ENCODE assay signal across 14 cellular contexts in genomic region chr5:154766558-154767281, GRCh38. TPM values are rescaled to one million over a fixed set of nuclear protein-coding genes. Genes with fewer than 3 reads are reported as not detected.
DNase-seq lines count a peak whose midpoint lies in the region; ATAC-seq lines count a peak whose summit lies in the region.
"Had no signal": no experiment of that assay in that cellular context is flagged by ENCODE, and none has a peak within 500 bp of the region (broad histone marks: within the 10 kb centered on the region; RNA-seq: fewer than 3 reads in every experiment).

No MANE protein-coding gene starts in this region.

- peak overlapping the region; percentile 52 to 55 for H3K4me3 Mint-ChIP-seq in activated T-cell treated with anti-CD3 and anti-CD28 coated beads, Interleukin-2, amount 50 U/mL, for 72 hours
- H3K4me3 Mint-ChIP-seq in IgD-negative memory B cell: peak overlapping the region in 1 of 4 donors; percentile 6
- H3K4me3 Mint-ChIP-seq in activated naive CD8-positive, alpha-beta T cell treated with anti-CD3 and anti-CD28 coated beads for 36 hours: no peak overlapping the region
- peak overlapping the region; percentile 5 for H3K4me3 Mint-ChIP-seq in stimulated activated effector memory CD8-positive, alpha-beta T cell treated with anti-CD3 and anti-CD28 coated beads, Interleukin-12 subunit alpha, Interleukin-12 subunit beta, amount 100 ng/mL, for 72 hours
- H3K4me3 Mint-ChIP-seq: T-helper 1 cell treated with Interleukin-12 subunit alpha and Interleukin-12 subunit beta and Interleukin-4 antibody, amounts not matched to agents 30 μg/mL and 1 μg/mL, for 36 hours had no signal

- H3K27ac Mint-ChIP-seq in activated T-cell treated with anti-CD3 and anti-CD28 coated beads, Interleukin-2, amount 50 U/mL, for 72 hours: peak overlapping the region; percentile 84
- H3K27ac Mint-ChIP-seq in IgD-negative memory B cell: peak overlapping the region; percentile 0 to 82 (median 18)
- H3K27ac Mint-ChIP-seq in activated naive CD8-positive, alpha-beta T cell treated with anti-CD3 and anti-CD28 coated beads for 36 hours: peak overlapping the region; percentile 82
- peak overlapping the region; percentile 35 for H3K27ac Mint-ChIP-seq in stimulated activated effector memory CD8-positive, alpha-beta T cell treated with anti-CD3 and anti-CD28 coated beads, Interleukin-12 subunit alpha, Interleukin-12 subunit beta, amount 100 ng/mL, for 72 hours

- no peak for DNase-seq in activated T-cell treated with anti-CD3 and anti-CD28 coated beads, Interleukin-2, amount 50 U/mL, for 72 hours
- DNase-seq in activated T-cell treated with anti-CD3 and anti-CD28 coated beads, Interleukin-2, amount 50 U/mL, for 48 hours: no peak
- no peak for DNase-seq in activated naive CD8-positive, alpha-beta T cell treated with anti-CD3 and anti-CD28 coated beads for 36 hours
- DNase-seq in stimulated activated effector memory CD8-positive, alpha-beta T cell treated with anti-CD3 and anti-CD28 coated beads, Interleukin-12 subunit alpha, Interleukin-12 subunit beta, amount 100 ng/mL, for 72 hours (ENCODE audit: low spot score in 2 of 2): no peak
- no peak for DNase-seq in NCI-H524 treated with DMSO at 0.1 percent for 48 hours (lab: John Stamatoyannopoulos, UW)
- DNase-seq: DMS153, NCI-H2029, ovary had no signal

- H3K9me3 Mint-ChIP-seq in activated T-cell treated with anti-CD3 and anti-CD28 coated beads, Interleukin-2, amount 50 U/mL, for 72 hours: no peaks in the 10 kb centered on the region
- no peaks in the 10 kb centered on the region for H3K9me3 Mint-ChIP-seq in IgD-negative memory B cell
- no peaks in the 10 kb centered on the region for H3K9me3 Mint-ChIP-seq in activated naive CD8-positive, alpha-beta T cell treated with anti-CD3 and anti-CD28 coated beads for 36 hours
- no peaks in the 10 kb centered on the region for H3K9me3 Mint-ChIP-seq in stimulated activated effector memory CD8-positive, alpha-beta T cell treated with anti-CD3 and anti-CD28 coated beads, Interleukin-12 subunit alpha, Interleukin-12 subunit beta, amount 100 ng/mL, for 72 hours
- H3K9me3 Mint-ChIP-seq: T-helper 1 cell treated with Interleukin-12 subunit alpha and Interleukin-12 subunit beta and Interleukin-4 antibody, amounts not matched to agents 30 μg/mL and 1 μg/mL, for 36 hours had no signal

- peaks cover 91% of the 10 kb centered on the region for H3K4me1 Mint-ChIP-seq in activated T-cell treated with anti-CD3 and anti-CD28 coated beads, Interleukin-2, amount 50 U/mL, for 72 hours (ENCODE audit: low read depth)
- H3K4me1 Mint-ChIP-seq in IgD-negative memory B cell: peaks cover 44 to 71% (median 66%) of the 10 kb centered on the region in 3 donors
- H3K4me1 Mint-ChIP-seq in activated naive CD8-positive, alpha-beta T cell treated with anti-CD3 and anti-CD28 coated beads for 36 hours: peaks cover 83% of the 10 kb centered on the region
- peaks cover 78% of the 10 kb centered on the region for H3K4me1 Mint-ChIP-seq in stimulated activated effector memory CD8-positive, alpha-beta T cell treated with anti-CD3 and anti-CD28 coated beads, Interleukin-12 subunit alpha, Interleukin-12 subunit beta, amount 100 ng/mL, for 72 hours

- H3K27me3 Mint-ChIP-seq in activated T-cell treated with anti-CD3 and anti-CD28 coated beads, Interleukin-2, amount 50 U/mL, for 72 hours (ENCODE audit: low read depth): no peaks in the 10 kb centered on the region
- H3K27me3 Mint-ChIP-seq in IgD-negative memory B cell: no peaks in the 10 kb centered on the region
- no peaks in the 10 kb centered on the region for H3K27me3 Mint-ChIP-seq in activated naive CD8-positive, alpha-beta T cell treated with anti-CD3 and anti-CD28 coated beads for 36 hours

- peak in 1 of 2 donors; percentile 41 for ATAC-seq in activated T-cell treated with anti-CD3 and anti-CD28 coated beads, Interleukin-2, amount 50 U/mL, for 72 hours (replicated peaks in 1 of 2)
- peak; percentile 34 for ATAC-seq in stimulated activated effector memory CD8-positive, alpha-beta T cell treated with anti-CD3 and anti-CD28 coated beads, Interleukin-12 subunit alpha, Interleukin-12 subunit beta, amount 100 ng/mL, for 72 hours
- ATAC-seq in GM18861 (IDR thresholded peaks at IDR 0.05; ENCODE audit: unreplicated experiment): no peak
- ATAC-seq in HG03469 (IDR thresholded peaks at IDR 0.05; ENCODE audit: unreplicated experiment): no peak
- ATAC-seq: gastroesophageal sphincter, HCT116 had no signal

- peaks cover 4 to 9% of the 10 kb centered on the region in 2 donors for H3K36me3 Mint-ChIP-seq in activated T-cell treated with anti-CD3 and anti-CD28 coated beads, Interleukin-2, amount 50 U/mL, for 72 hours (ENCODE audit: insufficient read depth in 2 of 2)
- no peaks in the 10 kb centered on the region for H3K36me3 Mint-ChIP-seq in IgD-negative memory B cell
- peaks cover 37% of the 10 kb centered on the region for H3K36me3 Mint-ChIP-seq in activated naive CD8-positive, alpha-beta T cell treated with anti-CD3 and anti-CD28 coated beads for 36 hours
- peaks cover 35% of the 10 kb centered on the region for H3K36me3 Mint-ChIP-seq in stimulated activated effector memory CD8-positive, alpha-beta T cell treated with anti-CD3 and anti-CD28 coated beads, Interleukin-12 subunit alpha, Interleukin-12 subunit beta, amount 100 ng/mL, for 72 hours

RNA-seq across cellular contexts. Expression of gene LARP1, which starts 11.5 kb away (rescaled TPM):
- total RNA-seq in activated T-cell treated with anti-CD3 and anti-CD28 coated beads, Interleukin-2, amount 50 U/mL, for 72 hours: 100 to 1,000 TPM; 248 to 266 TPM
- 24.9 TPM for polyA plus RNA-seq in IgD-negative memory B cell
- 100 to 1,000 TPM; 285 to 292 TPM for total RNA-seq in activated naive CD8-positive, alpha-beta T cell treated with anti-CD3 and anti-CD28 coated beads for 36 hours

Comparison
In these comparisons a context has a peak if more than half of its experiments do, and no peak if none do; other contexts are left out.
1. H3K27ac Mint-ChIP-seq: peak in every context shown above with its lines; median percentile 84 in activated T-cell treated with anti-CD3 and anti-CD28 coated beads, Interleukin-2, amount 50 U/mL, for 72 hours; 82 in activated naive CD8-positive, alpha-beta T cell treated with anti-CD3 and anti-CD28 coated beads for 36 hours; 35 in stimulated activated effector memory CD8-positive, alpha-beta T cell treated with anti-CD3 and anti-CD28 coated beads, Interleukin-12 subunit alpha, Interleukin-12 subunit beta, amount 100 ng/mL, for 72 hours; 18 in IgD-negative memory B cell.